19 cellular contexts compared by ENCODE assay signal in the genomic region with DNA sequence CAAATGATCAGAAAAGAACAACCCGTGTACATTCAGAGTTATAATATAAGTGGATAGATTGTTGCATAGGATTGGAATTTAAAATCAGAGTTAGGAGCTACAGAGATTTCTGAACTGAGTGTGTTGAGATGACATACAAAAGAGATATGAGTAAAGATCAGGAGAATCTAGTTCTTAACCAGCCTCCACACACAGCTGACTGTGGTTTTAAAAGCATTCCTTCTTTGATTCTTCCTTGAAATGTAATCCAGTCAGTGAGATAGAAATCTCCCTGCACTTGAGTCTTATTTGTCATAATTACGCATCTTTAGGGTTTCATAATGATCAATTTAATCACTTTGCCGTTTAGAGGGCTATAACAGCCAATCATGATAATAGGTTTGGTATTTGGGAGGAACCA.
A peak's percentile ranks its signal among the peaks of the same experiment; 100 is the strongest.
DNase-seq lines count a peak whose midpoint lies in the region; ATAC-seq, FAIRE-seq and TF ChIP-seq lines count a peak whose summit lies in the region.
"Had no signal": no experiment of that assay in that cellular context is flagged by ENCODE, and none has a peak within 500 bp of the region (broad histone marks: within the 10 kb centered on the region; RNA-seq: fewer than 3 reads in every experiment).

No MANE protein-coding gene starts in this region.

- FAIRE-seq in bronchial epithelial cell (lab: Jason Lieb, UNC) = no peak

- H3K4me3 ChIP-seq in bronchial epithelial cell (ENCODE audit: low read depth, low read length) = no peak overlapping the region
- H3K4me3 ChIP-seq: right lobe of liver had no signal

- no peak for ATAC-seq in HG02852 (IDR thresholded peaks at IDR 0.05; ENCODE audit: unreplicated experiment)
- ATAC-seq: Panc1, right lobe of liver had no signal

- no peaks in the 10 kb centered on the region for H3K27me3 ChIP-seq in bronchial epithelial cell (ENCODE audit: control insufficient read depth, insufficient read depth, low read length)
- H3K27me3 ChIP-seq: right lobe of liver had no signal

- H3K36me3 ChIP-seq in bronchial epithelial cell (ENCODE audit: control insufficient read depth, insufficient read depth, low read length) = no peaks in the 10 kb centered on the region
- H3K36me3 ChIP-seq: right lobe of liver had no signal

- no peak for TF ChIP-seq CTCF in bronchial epithelial cell (IDR thresholded peaks at IDR 0.05; ENCODE audit: insufficient read depth, low read length, severe bottlenecking)

- DNase-seq in ELR (ENCODE audit: low read depth) (peak; percentile 91), NCI-H1436 (lab: John Stamatoyannopoulos, UW) (peak; percentile 90), bronchial epithelial cell (ENCODE audit: low read depth) (peak; percentile 62), myocyte (ENCODE audit: low read depth) (peak; percentile 73), SHP77 (lab: John Stamatoyannopoulos, UW) (no peak), HT-29 (ENCODE audit: low spot score) (no peak)
- no peak for DNase-seq in activated naive CD4-positive, alpha-beta T cell (lab: John Stamatoyannopoulos, UW)
- DNase-seq: activated CD4-positive, CD25-positive, alpha-beta regulatory T cell; activated naive CD4-positive, alpha-beta T cell treated with anti-CD3 and anti-CD28 coated beads, Interleukin-2, amount 10 ng/mL, durations not matched to agents 7 days and 5 days; CD4-positive, CD25-positive, alpha-beta regulatory T cell; NCI-H1092; NCI-H510A; nephron progenitor cell; right lobe of liver; stimulated activated CD4-positive, alpha-beta T cell treated with anti-CD3 and anti-CD28 coated beads, Interleukin-4, amount 100 ng/mL, for 1 hour; T-helper 1 cell; trophoblast cell had no signal

Comparison
In these comparisons a context has a peak if more than half of its experiments do, and no peak if none do; other contexts are left out.
1. DNase-seq: peak in ELR (single experiment), NCI-H1436 (single experiment), bronchial epithelial cell (single experiment) and myocyte (single experiment); none in SHP77 (0 of 2), HT-29 (single experiment) and activated naive CD4-positive, alpha-beta T cell (0 of 4).